In genomic region chr17:8225813-8226535, GRCh38 we compare ENCODE assay signal across 8 cellular contexts. TPM values are rescaled to one million over a fixed set of nuclear protein-coding genes. Genes with fewer than 3 reads are reported as not detected.
DNase-seq lines count a peak whose midpoint lies in the region; ATAC-seq and TF ChIP-seq lines count a peak whose summit lies in the region.

No MANE protein-coding gene starts in this region.

- H3K4me1 ChIP-seq in heart left ventricle: peaks cover 0 to 28% (median 14%) of the 10 kb centered on the region in 12 donors
- H3K4me1 ChIP-seq in iPS-18a (ENCODE audit: control insufficient read depth, low read depth, low read length): peaks cover 4% of the 10 kb centered on the region
- no peaks in the 10 kb centered on the region for H3K4me1 ChIP-seq in aorta (ENCODE audit: control insufficient read depth in 1 of 2, insufficient read depth in 2 of 2, low read length in 2 of 2)

- H3K27ac ChIP-seq in heart left ventricle (peak overlapping the region in 11 of 12 donors; percentile 24 to 79 (median 68)), angular gyrus (ENCODE audit: low read depth, low read length) (peak overlapping the region; percentile 90), iPS-18a (ENCODE audit: low read length) (peak overlapping the region; percentile 61), aorta (ENCODE audit: low read depth in 1 of 2, low read length in 2 of 2) (no peak overlapping the region)

- intact Hi-C loops in heart left ventricle (cut with DNase I) (loop anchor here in 2 of 10 donors (10.0 kb wide), 2 partner anchors 101 to 149 kb away; partner anchors contain the start of genes HES7 (in 1 of the 2) and KRABD2 (in 1 of the 2)), Right ventricle myocardium superior (cut with DNase I) (no loop called here), aorta (cut with DNase I) (no loop called here)

- no peak for ATAC-seq in heart left ventricle
- no peak for ATAC-seq in Right ventricle myocardium superior (ENCODE audit: poor library complexity)
- no peak for ATAC-seq in aorta (ENCODE audit: low FRiP score)

- no peak for TF ChIP-seq CTCF in heart left ventricle (IDR thresholded peaks at IDR 0.05)

- peak overlapping the region; percentile 67 for H3K9ac ChIP-seq in iPS-18a (ENCODE audit: low read length)

- TF ChIP-seq POLR2A in heart left ventricle (IDR thresholded peaks at IDR 0.05): no peak

- peaks cover 0 to 39% (median 37%) of the 10 kb centered on the region in 9 donors for H3K36me3 ChIP-seq in heart left ventricle
- H3K36me3 ChIP-seq in iPS-18a (ENCODE audit: control insufficient read depth, low read depth, low read length): peaks cover 32% of the 10 kb centered on the region
- peaks cover 0 to 1% of the 10 kb centered on the region in 2 donors for H3K36me3 ChIP-seq in aorta (ENCODE audit: control insufficient read depth in 1 of 2, insufficient read depth in 2 of 2, low read length in 1 of 2)

- H3K9me3 ChIP-seq in heart left ventricle (no peaks in the 10 kb centered on the region), iPS-18a (ENCODE audit: control insufficient read depth, low read depth, low read length) (no peaks in the 10 kb centered on the region), aorta (ENCODE audit: control insufficient read depth, low read length) (no peaks in the 10 kb centered on the region)

- H3K4me3 ChIP-seq in heart left ventricle: peak overlapping the region in 9 of 12 donors; percentile 18 to 55 (median 44)
- H3K4me3 ChIP-seq in iPS-18a (ENCODE audit: low read length): peak overlapping the region; percentile 81
- no peak overlapping the region for H3K4me3 ChIP-seq in aorta (ENCODE audit: low read length in 2 of 2)

- DNase-seq in heart left ventricle (peak in 2 of 5 donors; percentile 47 to 50), Right ventricle myocardium superior (no peak), SKM-1 (lab: John Stamatoyannopoulos, UW; ENCODE audit: unreplicated experiment) (peak; percentile 44), NCI-H446 treated with DMSO at 0.1 percent for 48 hours (lab: John Stamatoyannopoulos, UW) (no peak), aorta (no peak)
- DNase-seq in stimulated activated CD4-positive, alpha-beta T cell treated with anti-CD3 and anti-CD28 coated beads, Interleukin-12 subunit alpha, Interleukin-12 subunit beta, amount 100 ng/mL, for 4 hours: peak; percentile 68

- no peaks in the 10 kb centered on the region for H3K27me3 ChIP-seq in heart left ventricle
- H3K27me3 ChIP-seq in iPS-18a (ENCODE audit: control insufficient read depth, insufficient read depth, low read length): no peaks in the 10 kb centered on the region
- H3K27me3 ChIP-seq in aorta (ENCODE audit: control insufficient read depth in 1 of 2, insufficient read depth in 2 of 2, low read length in 1 of 2): no peaks in the 10 kb centered on the region

- 49 to 59% (median 53%) methylated on average over 20 of the region's 20 CpGs for WGBS in heart left ventricle, 4 donors
- WGBS in aorta, 2 donors: 63 to 64% methylated on average over 20 of the region's 20 CpGs

RNA-seq across cellular contexts. Expression of gene AURKB, which starts 15.6 kb away (rescaled TPM):
- total RNA-seq in heart left ventricle: 10 to 100 TPM in 1 of 9 donors, 1 to 10 TPM in 1, under 1 TPM in 3, not detected in 4; 0.23 to 10.3 (median 0.81) TPM
- polyA plus RNA-seq in heart left ventricle: under 1 TPM in 1 of 2 donors, not detected in 1; 0.47 TPM
- 0.56 TPM for total RNA-seq in Right ventricle myocardium superior
- total RNA-seq in aorta: 1 to 10 TPM in 1 of 2 donors, under 1 TPM in 1; 0.81 to 3.1 TPM
- not detected for polyA plus RNA-seq in aorta

RNA-seq across cellular contexts. Expression of gene CTC1, which starts 21.9 kb away (rescaled TPM):
- total RNA-seq in heart left ventricle: 10 to 100 TPM in 7 of 9 donors, 1 to 10 TPM in 2; 4.6 to 24.4 (median 12.1) TPM
- 10 to 100 TPM in 1 of 2 donors, 1 to 10 TPM in 1; 7.9 to 13.3 TPM for polyA plus RNA-seq in heart left ventricle
- 13.0 TPM for total RNA-seq in Right ventricle myocardium superior
- total RNA-seq in aorta: 10 to 100 TPM; 43.3 to 59.2 TPM
- 10 to 100 TPM in 1 of 2 donors, 1 to 10 TPM in 1; 4.6 to 36.4 TPM for polyA plus RNA-seq in aorta

RNA-seq across cellular contexts. Expression of gene PFAS, which starts 23.1 kb away (rescaled TPM):
- total RNA-seq in heart left ventricle (10 to 100 TPM in 7 of 9 donors, 1 to 10 TPM in 2; 7.7 to 23.8 (median 14.1) TPM), Right ventricle myocardium superior (10.0 TPM), aorta (10 to 100 TPM; 21.3 to 25.4 TPM)
- polyA plus RNA-seq in heart left ventricle (10 to 100 TPM in 1 of 2 donors, 1 to 10 TPM in 1; 6.1 to 11.8 TPM), aorta (1 to 10 TPM; 1.4 to 8.3 TPM)

RNA-seq across cellular contexts. Expression of gene BORCS6, which starts 36.0 kb away (rescaled TPM):
- total RNA-seq in heart left ventricle (10 to 100 TPM in 3 of 9 donors, 1 to 10 TPM in 6; 6.1 to 13.5 (median 8.1) TPM), Right ventricle myocardium superior (8.5 TPM), aorta (1 to 10 TPM; 5.2 to 8.0 TPM)
- polyA plus RNA-seq in heart left ventricle (10 to 100 TPM in 1 of 2 donors, 1 to 10 TPM in 1; 5.1 to 12.9 TPM), aorta (1 to 10 TPM; 6.4 to 9.4 TPM)

RNA-seq across cellular contexts. Expression of gene TMEM107, which starts 49.8 kb away (rescaled TPM):
- total RNA-seq in heart left ventricle (10 to 100 TPM in 3 of 9 donors, 1 to 10 TPM in 6; 5.3 to 16.4 (median 8.4) TPM), Right ventricle myocardium superior (7.1 TPM), aorta (10 to 100 TPM in 1 of 2 donors, 1 to 10 TPM in 1; 8.9 to 12.3 TPM)
- polyA plus RNA-seq in heart left ventricle (1 to 10 TPM; 3.8 to 8.9 TPM), aorta (10 to 100 TPM in 1 of 2 donors, 1 to 10 TPM in 1; 9.9 to 20.9 TPM)

Comparison
In these comparisons a context has a peak if more than half of its experiments do, and no peak if none do; other contexts are left out.
1. DNase-seq: peak in SKM-1 (single experiment) and stimulated activated CD4-positive, alpha-beta T cell treated with anti-CD3 and anti-CD28 coated beads, Interleukin-12 subunit alpha, Interleukin-12 subunit beta, amount 100 ng/mL, for 4 hours (single experiment); none in Right ventricle myocardium superior (single experiment), NCI-H446 treated with DMSO at 0.1 percent for 48 hours (single experiment) and aorta (0 of 2).
2. H3K27ac ChIP-seq: peak in heart left ventricle (11 of 12), angular gyrus (single experiment) and iPS-18a (single experiment); none in aorta (0 of 2).
3. H3K4me3 ChIP-seq: peak in heart left ventricle (9 of 12) and iPS-18a (single experiment); none in aorta (0 of 2).